Comparison of ENCODE assay signal across 13 cellular contexts in the genomic region with DNA sequence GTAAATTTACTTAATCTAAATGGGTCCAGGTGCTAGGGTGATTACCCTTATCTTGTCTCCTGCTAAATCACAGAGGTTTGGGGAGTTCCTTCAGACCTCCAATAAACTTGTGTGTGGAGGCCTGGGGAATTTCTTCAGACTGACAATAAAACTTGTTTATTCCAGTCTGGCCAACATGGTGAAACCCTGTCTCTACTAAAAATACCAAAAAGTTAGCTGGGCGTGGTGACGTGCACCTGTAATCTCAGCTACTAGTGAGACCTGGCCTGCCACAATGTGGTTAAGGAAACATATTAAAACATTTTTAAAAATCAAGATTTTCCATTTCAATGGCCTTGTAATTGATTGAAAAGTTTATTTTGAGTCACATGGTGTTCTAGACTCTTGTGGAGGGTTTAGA.
DNase-seq lines count a peak whose midpoint lies in the region; ATAC-seq and TF ChIP-seq lines count a peak whose summit lies in the region.
"Had no signal": no experiment of that assay in that cellular context is flagged by ENCODE, and none has a peak within 500 bp of the region (broad histone marks: within the 10 kb centered on the region; RNA-seq: fewer than 3 reads in every experiment).

No MANE protein-coding gene starts in this region.

- H3K9me3 Mint-ChIP-seq in natural killer cell = no peaks in the 10 kb centered on the region
- peaks cover 17% of the 10 kb centered on the region for H3K9me3 Mint-ChIP-seq in glutamatergic neuron (ENCODE audit: unreplicated experiment)
- H3K9me3 Mint-ChIP-seq: dendritic cell treated with granulocyte-macrophage colony-stimulating factor and Interleukin-4, amounts not matched to agents 40 ng/mL and 50 ng/mL, for 4 days had no signal

- H3K4me1 Mint-ChIP-seq in natural killer cell (peaks cover 16% of the 10 kb centered on the region in 2 donors), glutamatergic neuron (ENCODE audit: low read depth, unreplicated experiment) (peaks cover 47% of the 10 kb centered on the region)

- H3K27ac ChIP-seq in SK-N-MC (peak overlapping the region; percentile 92), ascending aorta (no peak overlapping the region)

- H3K9ac ChIP-seq in SK-N-MC (ENCODE audit: insufficient read length) = peak overlapping the region; percentile 39

- peak; percentile 31 for ATAC-seq in GM18858 (IDR thresholded peaks at IDR 0.05; ENCODE audit: unreplicated experiment)
- ATAC-seq in HG02588 (IDR thresholded peaks at IDR 0.05; ENCODE audit: unreplicated experiment) = peak; percentile 46
- ATAC-seq in natural killer cell = no peak

- H3K27me3 Mint-ChIP-seq in natural killer cell (ENCODE audit: low read depth in 2 of 2) (no peaks in the 10 kb centered on the region), glutamatergic neuron (ENCODE audit: unreplicated experiment) (peaks cover 10% of the 10 kb centered on the region)
- H3K27me3 Mint-ChIP-seq: dendritic cell treated with granulocyte-macrophage colony-stimulating factor and Interleukin-4, amounts not matched to agents 40 ng/mL and 50 ng/mL, for 4 days had no signal

- TF ChIP-seq CTCF in natural killer cell (IDR thresholded peaks at IDR 0.05) (no peak), ascending aorta (IDR thresholded peaks at IDR 0.05) (no peak), glutamatergic neuron (IDR thresholded peaks at IDR 0.05; ENCODE audit: partially characterized antibody, unreplicated experiment) (no peak)

- H3K27ac Mint-ChIP-seq in natural killer cell (peak overlapping the region; percentile 82 to 93), glutamatergic neuron (ENCODE audit: unreplicated experiment) (no peak overlapping the region)
- H3K27ac Mint-ChIP-seq: dendritic cell treated with granulocyte-macrophage colony-stimulating factor and Interleukin-4, amounts not matched to agents 40 ng/mL and 50 ng/mL, for 4 days had no signal

- H3K36me3 Mint-ChIP-seq in natural killer cell (no peaks in the 10 kb centered on the region), glutamatergic neuron (ENCODE audit: unreplicated experiment) (peaks cover 6% of the 10 kb centered on the region)

- H3K4me3 Mint-ChIP-seq in natural killer cell (peak overlapping the region; percentile 13), glutamatergic neuron (ENCODE audit: unreplicated experiment) (no peak overlapping the region)
- H3K4me3 Mint-ChIP-seq: dendritic cell treated with granulocyte-macrophage colony-stimulating factor and Interleukin-4, amounts not matched to agents 40 ng/mL and 50 ng/mL, for 4 days had no signal

- DNase-seq in SK-N-MC (ENCODE audit: low read depth, low spot score) = no peak
- DNase-seq in natural killer cell = no peak
- no peak for DNase-seq in NCI-H345 treated with DMSO at 0.1 percent for 48 hours (lab: John Stamatoyannopoulos, UW; ENCODE audit: unreplicated experiment)
- no peak for DNase-seq in ascending aorta (ENCODE audit: low spot score in 2 of 2)
- DNase-seq in glutamatergic neuron = no peak
- no peak for DNase-seq in DMS53 treated with DMSO at 0.1 percent for 48 hours (lab: John Stamatoyannopoulos, UW; ENCODE audit: unreplicated experiment)
- DNase-seq: activated naive CD4-positive, alpha-beta T cell; DMS53; head of caudate nucleus; midbrain had no signal

- no peak overlapping the region; the same call in 1 of the 2 replicates for H3K4me3 ChIP-seq in SK-N-MC
- H3K4me3 ChIP-seq in ascending aorta = no peak overlapping the region

- H3K36me3 ChIP-seq in SK-N-MC (ENCODE audit: insufficient read depth, low read length) (no peaks in the 10 kb centered on the region), ascending aorta (no peaks in the 10 kb centered on the region)

- H3K9me3 ChIP-seq in SK-N-MC (ENCODE audit: low read depth, low read length) (no peaks in the 10 kb centered on the region), ascending aorta (no peaks in the 10 kb centered on the region)

- no peaks in the 10 kb centered on the region for H3K27me3 ChIP-seq in ascending aorta

- no peaks in the 10 kb centered on the region for H3K4me1 ChIP-seq in ascending aorta

- intact Hi-C loops in natural killer cell (cut with micrococcal nuclease) = no loop called here
- intact Hi-C loops in ascending aorta (cut with DNase I) = no loop called here

Comparison
In these comparisons a context has a peak if more than half of its experiments do, and no peak if none do; other contexts are left out.
1. ATAC-seq: peak in GM18858 (single experiment) and HG02588 (single experiment); none in natural killer cell (0 of 3).